12 cellular contexts compared by ENCODE assay signal in the genomic region with DNA sequence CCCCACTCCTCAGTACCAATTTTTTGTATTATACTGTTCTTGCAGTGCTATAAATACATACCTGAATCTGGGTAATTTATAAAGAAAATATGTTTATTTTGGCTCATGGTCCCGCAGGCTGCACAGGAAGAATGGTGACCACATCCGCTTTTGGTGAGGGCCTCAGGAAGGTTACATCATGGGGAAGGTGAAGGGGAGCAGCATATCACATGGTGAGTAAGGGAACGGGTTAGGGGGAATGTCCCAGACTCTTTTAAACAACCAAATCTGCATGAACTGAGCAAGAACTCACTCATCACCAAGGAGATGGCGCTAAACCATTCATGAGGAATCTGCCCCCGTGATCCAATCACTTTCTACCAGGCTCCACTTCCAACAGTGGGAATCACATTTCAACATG. TPM values are rescaled to one million over a fixed set of nuclear protein-coding genes. Genes with fewer than 3 reads are reported as not detected.
A peak's percentile ranks its signal among the peaks of the same experiment; 100 is the strongest.
DNase-seq lines count a peak whose midpoint lies in the region; ATAC-seq, FAIRE-seq and TF ChIP-seq lines count a peak whose summit lies in the region.
"Had no signal": no experiment of that assay in that cellular context is flagged by ENCODE, and none has a peak within 500 bp of the region (broad histone marks: within the 10 kb centered on the region; RNA-seq: fewer than 3 reads in every experiment).

No MANE protein-coding gene starts in this region.

- no peak overlapping the region for H4K91ac ChIP-seq in H9 (ENCODE audit: insufficient read length, low read depth, low read length)

- no peak overlapping the region for H2BK20ac ChIP-seq in H9 (ENCODE audit: low read depth, low read length, poor library complexity, severe bottlenecking)

- H4K5ac ChIP-seq in H9 (ENCODE audit: insufficient read length, low read depth, low read length): no peak overlapping the region

- no peak overlapping the region for H3K56ac ChIP-seq in H9 (ENCODE audit: insufficient read length, low read depth, low read length)

- no peak for ATAC-seq in CD8-positive, alpha-beta T cell
- ATAC-seq: pancreas had no signal

- peaks cover 3% of the 10 kb centered on the region; the same call in 1 of the 2 replicates for H3K79me2 ChIP-seq in H9 (ENCODE audit: insufficient read depth, low read length)

- H3K9me3 ChIP-seq in CD8-positive, alpha-beta T cell (ENCODE audit: low read length): no peaks in the 10 kb centered on the region
- peaks cover 11% of the 10 kb centered on the region for H3K9me3 ChIP-seq in H9 (ENCODE audit: control insufficient read depth, low read depth, low read length)
- H3K9me3 ChIP-seq: pancreas had no signal

- H2BK12ac ChIP-seq in H9 (ENCODE audit: insufficient read length, low read depth, low read length): no peak overlapping the region

- no peak overlapping the region for H3K9ac ChIP-seq in H9 (ENCODE audit: extremely low read depth, insufficient read length, low read length)

- H3K9me3 Mint-ChIP-seq in CD8-positive, alpha-beta T cell: peaks cover 5% of the 10 kb centered on the region
- peaks cover 46 to 68% of the 10 kb centered on the region in 2 experiments for H3K9me3 Mint-ChIP-seq in H9

- H3K18ac ChIP-seq in H9 (ENCODE audit: insufficient read length, low read depth, low read length): no peak overlapping the region

- H3K23ac ChIP-seq in H9 (ENCODE audit: insufficient read length, low read depth, low read length): no peak overlapping the region

- no peak overlapping the region for H3T11ph ChIP-seq in H9 (ENCODE audit: low read length)

- peaks cover 16% of the 10 kb centered on the region for H3K4me1 ChIP-seq in CD8-positive, alpha-beta T cell (ENCODE audit: insufficient read depth, low read length)
- H3K4me1 ChIP-seq in H9 (ENCODE audit: insufficient read depth, low read length): no peaks in the 10 kb centered on the region; the same call in 1 of the 2 replicates
- H3K4me1 ChIP-seq: pancreas had no signal

- H3K27me3 ChIP-seq in CD8-positive, alpha-beta T cell (ENCODE audit: insufficient read depth, low read length): no peaks in the 10 kb centered on the region
- no peaks in the 10 kb centered on the region for H3K27me3 ChIP-seq in H9 (ENCODE audit: insufficient read depth, low read length)
- H3K27me3 ChIP-seq: pancreas had no signal

- no peak overlapping the region for H4K8ac ChIP-seq in H9 (replicated peaks; ENCODE audit: insufficient read length, low read depth, low read length)

- DNase-seq in CD8-positive, alpha-beta T cell: peak in 1 of 7 experiments; percentile 25
- DNase-seq in H9: no peak
- peak; percentile 46 for DNase-seq in UCSD-AML1 (lab: John Stamatoyannopoulos, UW; ENCODE audit: unreplicated experiment)
- DNase-seq in iris pigment epithelial cell (ENCODE audit: low read depth): peak; percentile 94
- DNase-seq in NCI-H446 (lab: John Stamatoyannopoulos, UW): no peak
- no peak for DNase-seq in NCI-H510A (lab: John Stamatoyannopoulos, UW)
- no peak for DNase-seq in GM19239 (ENCODE audit: insufficient read length, low spot score)
- DNase-seq in AG08396 (ENCODE audit: low spot score): no peak
- DNase-seq: activated effector memory CD4-positive, alpha-beta T cell treated with Interleukin-2 at 50 U/mL for 16 hours; islet precursor cell; NCI-H524 treated with DMSO at 0.1 percent for 48 hours; pancreas had no signal

- intact Hi-C loops in CD8-positive, alpha-beta T cell (cut with DNase I, micrococcal nuclease): no loop called here

- H2BK120ac ChIP-seq in H9 (ENCODE audit: low read depth, low read length, poor library complexity, severe bottlenecking): no peak overlapping the region

- no peak for FAIRE-seq in GM19239 (lab: Jason Lieb, UNC)
- FAIRE-seq: pancreas had no signal

- H2AFZ ChIP-seq in H9 (ENCODE audit: low read length): no peak overlapping the region

- no peaks in the 10 kb centered on the region for H3K36me3 ChIP-seq in CD8-positive, alpha-beta T cell (ENCODE audit: insufficient read depth, low read length)
- H3K36me3 ChIP-seq: pancreas had no signal

- no peaks in the 10 kb centered on the region for H3K23me2 ChIP-seq in H9 (ENCODE audit: insufficient read length, low read depth, low read length, poor library complexity, severe bottlenecking)

- H3K4ac ChIP-seq in H9 (ENCODE audit: low read depth, low read length): no peak overlapping the region

- peak overlapping the region; percentile 33 for H3K4me3 Mint-ChIP-seq in CD8-positive, alpha-beta T cell
- no peak overlapping the region for H3K4me3 Mint-ChIP-seq in H9

- no peak overlapping the region for H3K27ac ChIP-seq in CD8-positive, alpha-beta T cell (ENCODE audit: low read depth, low read length)
- H3K27ac ChIP-seq in H9 (ENCODE audit: insufficient read length, low read depth, low read length): peak overlapping the region; percentile 5
- H3K27ac ChIP-seq: pancreas had no signal

- H3K14ac ChIP-seq in H9 (ENCODE audit: insufficient read depth, low read length): no peak overlapping the region

- no peak overlapping the region for H2BK5ac ChIP-seq in H9 (ENCODE audit: insufficient read length, low read length)

- CTCF ChIA-PET in CD8-positive, alpha-beta T cell (lab: Charles Lee): no interaction called here

- no peak overlapping the region for H3K27ac Mint-ChIP-seq in CD8-positive, alpha-beta T cell
- H3K27ac Mint-ChIP-seq in H9: peak overlapping the region; percentile 2 to 65 (median 11); a peak in 5 of 7 replicates

- no peak overlapping the region for H2AK5ac ChIP-seq in H9 (ENCODE audit: insufficient read length, low read length)

- no peak overlapping the region for H2BK15ac ChIP-seq in H9 (ENCODE audit: low read depth, low read length)

- no peaks in the 10 kb centered on the region for H3K27me3 Mint-ChIP-seq in CD8-positive, alpha-beta T cell (ENCODE audit: low read depth)
- no peaks in the 10 kb centered on the region for H3K27me3 Mint-ChIP-seq in H9 (ENCODE audit: low read depth)

- POLR2A ChIA-PET in CD8-positive, alpha-beta T cell (lab: Charles Lee): interaction anchor here (0.9 kb wide), 1 partner anchor 39 kb away, joined by 3 read pairs; a partner anchor contains a TSS

- peaks cover 66% of the 10 kb centered on the region for H3K4me1 Mint-ChIP-seq in CD8-positive, alpha-beta T cell (ENCODE audit: low read depth)
- H3K4me1 Mint-ChIP-seq in H9: peaks cover 10 to 16% of the 10 kb centered on the region in 2 experiments

- no peaks in the 10 kb centered on the region for H4K20me1 ChIP-seq in H9 (ENCODE audit: control insufficient read depth, insufficient read depth, insufficient read length)

- no peak overlapping the region for H3K4me2 ChIP-seq in H9 (ENCODE audit: insufficient read depth, insufficient read length, low read length)

- no CpG with 5 or more reads among the region's 5 CpGs for WGBS in H9 (ENCODE audit: extremely low coverage, insufficient read length, low lambda C conversion rate)

- H3K79me1 ChIP-seq in H9 (ENCODE audit: insufficient read depth, low read depth, low read length, poor library complexity, severe bottlenecking): peaks cover 3% of the 10 kb centered on the region

- TF ChIP-seq CTCF in CD8-positive, alpha-beta T cell (IDR thresholded peaks at IDR 0.05): no peak
- TF ChIP-seq CTCF in H9 (conservative IDR thresholded peaks at IDR 0.05): no peak

- H3K4me3 ChIP-seq in CD8-positive, alpha-beta T cell (ENCODE audit: low read depth, low read length): no peak overlapping the region
- H3K4me3 ChIP-seq: pancreas had no signal

- H3K36me3 Mint-ChIP-seq in CD8-positive, alpha-beta T cell: peaks cover 60% of the 10 kb centered on the region
- peaks cover 65 to 76% (median 70%) of the 10 kb centered on the region in 3 experiments for H3K36me3 Mint-ChIP-seq in H9 (ENCODE audit: insufficient read depth in 1 of 3, low read depth in 3 of 3)

RNA-seq across cellular contexts. Expression of a gene that starts 40.0 kb away (rescaled TPM):
- 100 to 1,000 TPM; 112 to 115 TPM for total RNA-seq in CD8-positive, alpha-beta T cell
- total RNA-seq in H9 (2021): 60.6 and 61.2 TPM in 2 replicates

Comparison
In these comparisons a context has a peak if more than half of its experiments do, and no peak if none do; other contexts are left out.
1. DNase-seq: peak in UCSD-AML1 (single experiment) and iris pigment epithelial cell (single experiment); none in H9 (single experiment), NCI-H446 (0 of 2), NCI-H510A (single experiment), GM19239 (single experiment) and AG08396 (single experiment).